32 cellular contexts compared by ENCODE assay signal in the genomic region with DNA sequence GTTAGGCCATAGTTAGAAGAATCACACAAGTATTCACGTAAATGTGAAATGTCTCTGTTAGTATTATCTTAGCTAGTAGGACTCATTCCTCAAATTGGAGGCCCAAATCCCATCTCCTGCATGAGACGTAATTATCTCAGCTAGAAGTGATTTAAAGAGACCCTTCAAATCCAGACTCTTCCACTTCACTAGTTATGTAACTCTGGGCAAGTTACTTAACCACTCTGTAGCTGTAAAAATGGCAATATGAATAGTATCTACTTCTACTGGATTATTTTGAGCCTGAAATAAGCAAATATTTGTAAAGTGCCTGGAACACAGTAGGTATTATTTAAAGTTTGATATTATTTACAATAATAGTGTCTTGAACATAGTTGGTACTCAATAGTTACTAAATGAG.
"Had no signal": no experiment of that assay in that cellular context is flagged by ENCODE, and none has a peak within 500 bp of the region (broad histone marks: within the 10 kb centered on the region; RNA-seq: fewer than 3 reads in every experiment).

No MANE protein-coding gene starts in this region.

- H3K27ac ChIP-seq: adrenal gland, ascending aorta, cardiac muscle cell, VCaP had no signal

- H3K27me3 ChIP-seq: adrenal gland, ascending aorta, cardiac muscle cell had no signal

- ATAC-seq: activated CD8-positive, alpha-beta T cell treated with anti-CD3 and anti-CD28 coated beads for 36 hours; activated naive CD4-positive, alpha-beta T cell treated with anti-CD3 and anti-CD28 coated beads, Interleukin-2, amount 50 U/mL, for 72 hours; activated T-cell treated with anti-CD3 and anti-CD28 coated beads, Interleukin-2, amount 50 U/mL, for 4 hours; activated T-cell treated with anti-CD3 and anti-CD28 coated beads, Interleukin-2, amount 50 U/mL, for 72 hours; activated T-helper 17 cell treated with anti-CD3 and anti-CD28 coated beads, Interleukin-2, amount 50 U/mL, for 72 hours had no signal

- H3K4me3 ChIP-seq: adrenal gland, ascending aorta, cardiac muscle cell had no signal

- H3K4me1 ChIP-seq: adrenal gland, ascending aorta had no signal

- DNase-seq: activated B cell treated with CpG ODN at 0.5 μM for 24 hours; activated CD4-positive, alpha-beta memory T cell treated with anti-CD3 and anti-CD28 coated beads for 36 hours; activated CD4-positive, alpha-beta T cell treated with anti-CD3 and anti-CD28 coated beads for 4 hours; activated CD4-positive, alpha-beta T cell treated with anti-CD3 and anti-CD28 coated beads, Interleukin-2, amount 10 ng/mL, durations not matched to agents 24 days and 14 days; activated CD4-positive, alpha-beta T cell treated with anti-CD3 and anti-CD28 coated beads, Interleukin-2, amount 50 U/mL, for 1 hour; activated CD4-positive, alpha-beta T cell treated with anti-CD3 and anti-CD28 coated beads, Interleukin-2, amount 50 U/mL, for 4 hours; activated CD4-positive, CD25-positive, alpha-beta regulatory T cell treated with anti-CD3 and anti-CD28 coated beads, Interleukin-2, amount 50 U/mL, for 72 hours; activated CD8-positive, alpha-beta memory T cell treated with anti-CD3 and anti-CD28 coated beads, Interleukin-2, amount 50 U/mL, for 4 hours; activated CD8-positive, alpha-beta T cell treated with anti-CD3 and anti-CD28 coated beads for 36 hours; activated effector memory CD4-positive, alpha-beta T cell treated with anti-CD3 and anti-CD28 coated beads, Interleukin-2, amount 50 U/mL, for 16 hours; activated gamma-delta T cell treated with Interleukin-2 at 50 U/mL for 16 hours; activated naive CD4-positive, alpha-beta T cell; activated naive CD4-positive, alpha-beta T cell treated with anti-CD3 and anti-CD28 coated beads for 36 hours; activated naive CD4-positive, alpha-beta T cell treated with anti-CD3 and anti-CD28 coated beads, Interleukin-2, amount 50 U/mL, for 16 hours; activated naive CD8-positive, alpha-beta T cell treated with anti-CD3 and anti-CD28 coated beads for 36 hours; activated T-cell treated with anti-CD3 and anti-CD28 coated beads for 4 hours; activated T-cell treated with anti-CD3 and anti-CD28 coated beads, Interleukin-2, amount 50 U/mL, for 1 hour; activated T-cell treated with anti-CD3 and anti-CD28 coated beads, Interleukin-2, amount 50 U/mL, for 4 hours; activated T-cell treated with anti-CD3 and anti-CD28 coated beads, Interleukin-2, amount 50 U/mL, for 72 hours; adrenal gland; amygdala; anterior cingulate cortex; caudate nucleus; cerebellar nuclear complex; T-helper 1 cell; T-helper 2 cell; T-helper 9 cell had no signal

- H3K9me3 ChIP-seq: adrenal gland, ascending aorta had no signal
